Comparison of ENCODE assay signal across 26 cellular contexts in the genomic region with DNA sequence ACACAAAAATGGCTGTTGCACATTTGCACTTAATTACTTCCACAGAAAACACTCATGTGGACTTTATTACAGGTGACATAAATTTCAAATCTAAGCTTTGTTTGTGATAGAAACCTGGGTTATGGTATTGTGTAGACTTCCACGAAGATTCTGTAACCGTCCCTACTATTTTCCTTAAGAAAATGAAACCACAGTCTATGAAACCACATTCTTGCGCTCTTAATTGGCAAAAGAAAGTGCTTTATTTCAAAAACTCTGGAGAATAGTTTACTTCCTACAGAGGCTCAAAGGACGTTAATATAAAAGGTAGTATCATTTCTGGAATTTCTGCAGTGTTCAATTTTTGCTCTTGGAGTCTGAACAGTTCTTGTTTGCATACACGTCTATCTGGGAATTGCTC.
DNase-seq lines count a peak whose midpoint lies in the region; ATAC-seq and TF ChIP-seq lines count a peak whose summit lies in the region.
"Had no signal": no experiment of that assay in that cellular context is flagged by ENCODE, and none has a peak within 500 bp of the region (broad histone marks: within the 10 kb centered on the region; RNA-seq: fewer than 3 reads in every experiment).

No MANE protein-coding gene starts in this region.

- H3K9me3 Mint-ChIP-seq in activated naive CD8-positive, alpha-beta T cell treated with anti-CD3 and anti-CD28 coated beads, Interleukin-2, amount 50 U/mL, for 24 hours = no peaks in the 10 kb centered on the region
- no peaks in the 10 kb centered on the region for H3K9me3 Mint-ChIP-seq in CD8-positive, alpha-beta memory T cell
- H3K9me3 Mint-ChIP-seq: stimulated activated naive CD8-positive, alpha-beta T cell treated with anti-CD3 and anti-CD28 coated beads, Interleukin-15, amount 100 ng/mL, for 72 hours; type B pancreatic cell had no signal

- H3K4me3 ChIP-seq in heart left ventricle (peak overlapping the region in 3 of 12 donors; percentile 6 to 39 (median 9)), uterus (no peak overlapping the region)
- no peak overlapping the region for H3K4me3 ChIP-seq in CD8-positive, alpha-beta memory T cell (ENCODE audit: low read length)
- H3K4me3 ChIP-seq: BLaER1, K562, PC-9 had no signal

- no peaks in the 10 kb centered on the region for H3K36me3 ChIP-seq in heart left ventricle
- H3K36me3 ChIP-seq in uterus = no peaks in the 10 kb centered on the region
- no peaks in the 10 kb centered on the region for H3K36me3 ChIP-seq in CD8-positive, alpha-beta memory T cell (ENCODE audit: insufficient read depth, low read length)
- H3K36me3 ChIP-seq: BLaER1 had no signal

- H3K27ac Mint-ChIP-seq in activated naive CD8-positive, alpha-beta T cell treated with anti-CD3 and anti-CD28 coated beads, Interleukin-2, amount 50 U/mL, for 24 hours = peak overlapping the region; percentile 92
- H3K27ac Mint-ChIP-seq in CD8-positive, alpha-beta memory T cell = no peak overlapping the region
- H3K27ac Mint-ChIP-seq: type B pancreatic cell had no signal

- peak overlapping the region in 10 of 12 donors; percentile 9 to 61 (median 47) for H3K27ac ChIP-seq in heart left ventricle
- H3K27ac ChIP-seq in layer of hippocampus (ENCODE audit: low read depth, low read length) = peak overlapping the region; percentile 42
- peak overlapping the region; percentile 27 to 57 for H3K27ac ChIP-seq in uterus
- no peak overlapping the region for H3K27ac ChIP-seq in CD8-positive, alpha-beta memory T cell (ENCODE audit: low read depth, low read length)
- H3K27ac ChIP-seq: BLaER1, PC-9 had no signal

- no peaks in the 10 kb centered on the region for H3K36me3 Mint-ChIP-seq in activated naive CD8-positive, alpha-beta T cell treated with anti-CD3 and anti-CD28 coated beads, Interleukin-2, amount 50 U/mL, for 24 hours (ENCODE audit: low read depth)
- H3K36me3 Mint-ChIP-seq in CD8-positive, alpha-beta memory T cell = no peaks in the 10 kb centered on the region
- H3K36me3 Mint-ChIP-seq: type B pancreatic cell had no signal

- intact Hi-C loops in heart left ventricle (cut with DNase I) (loop anchor here in 8 of 10 donors (5.0 kb wide), 2 partner anchors 35 kb away; no protein-coding TSS in a partner anchor), cardiac septum (cut with DNase I) (no loop called here), uterus (cut with DNase I; ENCODE audit: low total_unique reads) (no loop called here)

- CTCF ChIA-PET in HEK293T (lab: Yijun Ruan, JAX) = no interaction called here
- CTCF ChIA-PET in CD8-positive, alpha-beta memory T cell (lab: Charles Lee) = interaction anchor here (0.9 to 7.9 kb wide), 4 partner anchors 105 to 265 kb away, joined by 3 to 79 read pairs (median 30); no protein-coding TSS in a partner anchor

- H3K9me3 ChIP-seq in heart left ventricle (no peaks in the 10 kb centered on the region), uterus (no peaks in the 10 kb centered on the region)
- no peaks in the 10 kb centered on the region for H3K9me3 ChIP-seq in CD8-positive, alpha-beta memory T cell (ENCODE audit: low read length)
- H3K9me3 ChIP-seq: BLaER1 had no signal

- POLR2A ChIA-PET in HEK293T (lab: Yijun Ruan, JAX) = no interaction called here
- POLR2A ChIA-PET in CD8-positive, alpha-beta memory T cell (lab: Charles Lee) = no interaction called here

- TF ChIP-seq CTCF in heart left ventricle (IDR thresholded peaks at IDR 0.05) (no peak), uterus (IDR thresholded peaks at IDR 0.05) (no peak)

- H3K27me3 ChIP-seq in heart left ventricle (no peaks in the 10 kb centered on the region), layer of hippocampus (ENCODE audit: control insufficient read depth, insufficient read depth, low read length) (no peaks in the 10 kb centered on the region), uterus (no peaks in the 10 kb centered on the region)
- no peaks in the 10 kb centered on the region for H3K27me3 ChIP-seq in CD8-positive, alpha-beta memory T cell (ENCODE audit: insufficient read depth, low read length, poor library complexity, severe bottlenecking)
- H3K27me3 ChIP-seq: BLaER1 had no signal

- DNase-seq in heart left ventricle (no peak), cardiac septum (ENCODE audit: low spot score) (no peak), uterus (no peak), T-helper 1 cell (no peak), HEK293T (ENCODE audit: extremely low spot score) (no peak)
- DNase-seq in activated naive CD8-positive, alpha-beta T cell treated with anti-CD3 and anti-CD28 coated beads, Interleukin-2, amount 50 U/mL, for 24 hours = no peak
- DNase-seq in CD8-positive, alpha-beta memory T cell = no peak
- DNase-seq: ACHN; activated CD4-positive, alpha-beta T cell treated with anti-CD3 and anti-CD28 coated beads, Interleukin-2, amount 50 U/mL, for 1 hour; activated effector memory CD4-positive, alpha-beta T cell treated with anti-CD3 and anti-CD28 coated beads, Interleukin-2, amount 50 U/mL, for 16 hours; COR-L47; GF-D8; glutamatergic neuron; NCI-H146; NCI-H510A; PC-9; right cardiac atrium; SHP77; stimulated activated CD4-positive, alpha-beta T cell treated with anti-CD3 and anti-CD28 coated beads, Interleukin-12 subunit alpha, Interleukin-12 subunit beta, amount 100 ng/mL, for 4 hours; stimulated activated CD4-positive, alpha-beta T cell treated with anti-CD3 and anti-CD28 coated beads, Interleukin-4, amount 100 ng/mL, for 24 hours; T1000 had no signal

- H3K27me3 Mint-ChIP-seq in activated naive CD8-positive, alpha-beta T cell treated with anti-CD3 and anti-CD28 coated beads, Interleukin-2, amount 50 U/mL, for 24 hours = no peaks in the 10 kb centered on the region
- no peaks in the 10 kb centered on the region for H3K27me3 Mint-ChIP-seq in CD8-positive, alpha-beta memory T cell
- H3K27me3 Mint-ChIP-seq: stimulated activated naive CD8-positive, alpha-beta T cell treated with anti-CD3 and anti-CD28 coated beads, Interleukin-15, amount 100 ng/mL, for 72 hours; type B pancreatic cell had no signal

- ATAC-seq in heart left ventricle = no peak
- no peak for ATAC-seq in activated naive CD8-positive, alpha-beta T cell treated with anti-CD3 and anti-CD28 coated beads, Interleukin-2, amount 50 U/mL, for 24 hours
- ATAC-seq: K562 had no signal

- TF ChIP-seq POLR2A in heart left ventricle (IDR thresholded peaks at IDR 0.05) (no peak), uterus (IDR thresholded peaks at IDR 0.05) (no peak)

- peak overlapping the region; percentile 54 for H3K4me3 Mint-ChIP-seq in activated naive CD8-positive, alpha-beta T cell treated with anti-CD3 and anti-CD28 coated beads, Interleukin-2, amount 50 U/mL, for 24 hours
- H3K4me3 Mint-ChIP-seq in CD8-positive, alpha-beta memory T cell = no peak overlapping the region
- H3K4me3 Mint-ChIP-seq: type B pancreatic cell had no signal

- peaks cover 63% of the 10 kb centered on the region for H3K4me1 Mint-ChIP-seq in activated naive CD8-positive, alpha-beta T cell treated with anti-CD3 and anti-CD28 coated beads, Interleukin-2, amount 50 U/mL, for 24 hours
- peaks cover 8 to 21% (median 17%) of the 10 kb centered on the region in 3 donors for H3K4me1 Mint-ChIP-seq in CD8-positive, alpha-beta memory T cell

- 58 to 72% (median 63%) methylated on average over 5 of the region's 5 CpGs for WGBS in heart left ventricle, 4 donors

- H3K4me1 ChIP-seq in heart left ventricle (peaks cover 0 to 82% (median 41%) of the 10 kb centered on the region in 12 donors), uterus (no peaks in the 10 kb centered on the region)
- peaks cover 6% of the 10 kb centered on the region for H3K4me1 ChIP-seq in CD8-positive, alpha-beta memory T cell (ENCODE audit: insufficient read depth, low read length)
- H3K4me1 ChIP-seq: BLaER1 had no signal

TF ChIP-seq in HEK293T, 16 proteins besides CTCF, POLR2A, EP300 and RAD21:
- no peak for TF ChIP-seq ZNF384 (IDR thresholded peaks at IDR 0.05)
- TF ChIP-seq SP1 (IDR thresholded peaks at IDR 0.05) = no peak
- no peak for TF ChIP-seq NFRKB (IDR thresholded peaks at IDR 0.05)
- TF ChIP-seq ARNT (IDR thresholded peaks at IDR 0.05) = no peak
- no peak for TF ChIP-seq SUZ12 (IDR thresholded peaks at IDR 0.05)
- TF ChIP-seq FOXM1 (IDR thresholded peaks at IDR 0.05; ENCODE audit: borderline replicate concordance) = no peak
- TF ChIP-seq ELF4 (IDR thresholded peaks at IDR 0.05) = no peak
- no peak for TF ChIP-seq FOXK2 (IDR thresholded peaks at IDR 0.05)
- TF ChIP-seq, protein P1, sequence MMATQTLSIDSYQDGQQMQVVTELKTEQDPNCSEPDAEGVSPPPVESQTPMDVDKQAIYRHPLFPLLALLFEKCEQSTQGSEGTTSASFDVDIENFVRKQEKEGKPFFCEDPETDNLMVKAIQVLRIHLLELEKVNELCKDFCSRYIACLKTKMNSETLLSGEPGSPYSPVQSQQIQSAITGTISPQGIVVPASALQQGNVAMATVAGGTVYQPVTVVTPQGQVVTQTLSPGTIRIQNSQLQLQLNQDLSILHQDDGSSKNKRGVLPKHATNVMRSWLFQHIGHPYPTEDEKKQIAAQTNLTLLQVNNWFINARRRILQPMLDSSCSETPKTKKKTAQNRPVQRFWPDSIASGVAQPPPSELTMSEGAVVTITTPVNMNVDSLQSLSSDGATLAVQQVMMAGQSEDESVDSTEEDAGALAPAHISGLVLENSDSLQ (IDR thresholded peaks at IDR 0.05) = no peak
- no peak for TF ChIP-seq FOXA1 (IDR thresholded peaks at IDR 0.05)
- TF ChIP-seq L3MBTL2 (conservative IDR thresholded peaks at IDR 0.05) = no peak
- no peak for TF ChIP-seq CTBP1 (IDR thresholded peaks at IDR 0.05; ENCODE audit: borderline replicate concordance)
- TF ChIP-seq LEF1 (IDR thresholded peaks at IDR 0.05; ENCODE audit: borderline replicate concordance) = no peak
- TF ChIP-seq BHLHE40 (IDR thresholded peaks at IDR 0.05; ENCODE audit: borderline replicate concordance) = no peak
- TF ChIP-seq TARDBP (IDR thresholded peaks at IDR 0.05) = no peak
- no peak for TF ChIP-seq HDGF (IDR thresholded peaks at IDR 0.05; ENCODE audit: borderline replicate concordance)

Comparison
In these comparisons a context has a peak if more than half of its experiments do, and no peak if none do; other contexts are left out.
1. intact Hi-C loops: an anchor here in heart left ventricle (5.0 kb wide); none called in cardiac septum and uterus.